In genomic region chr7:36064676-36065075, GRCh38 we compare ENCODE assay signal across 28 cellular contexts.
"Had no signal": no experiment of that assay in that cellular context is flagged by ENCODE, and none has a peak within 500 bp of the region (broad histone marks: within the 10 kb centered on the region; RNA-seq: fewer than 3 reads in every experiment).

No MANE protein-coding gene starts in this region.

- H3K9me3 Mint-ChIP-seq: natural killer cell had no signal

- H3K4me3 ChIP-seq: heart right ventricle, hepatocyte, lower lobe of right lung, ovary, right atrium auricular region, right lobe of liver, skin epidermis, stomach, thoracic aorta, tibial artery, upper lobe of right lung had no signal

- H3K27ac ChIP-seq: hepatocyte, lower lobe of right lung, ovary, right atrium auricular region, right lobe of liver, skin epidermis, stomach, thoracic aorta, tibial artery, upper lobe of right lung had no signal

- H3K27ac Mint-ChIP-seq: mesothelial cell of epicardium; natural killer cell; progenitor cell of endocrine pancreas; stimulated activated naive B cell treated with anti-CD40 and anti-IgM and Interleukin-4, amounts not matched to agents 10 μg/mL and 1 μg/mL and 100 μg/mL, for 72 hours had no signal

- H3K36me3 Mint-ChIP-seq: mesothelial cell of epicardium; naive B cell; natural killer cell; stimulated activated naive B cell treated with anti-CD40 and anti-IgM and Interleukin-4, amounts not matched to agents 10 μg/mL and 1 μg/mL and 100 μg/mL, for 72 hours had no signal

- H3K4me3 Mint-ChIP-seq: mesothelial cell of epicardium; naive B cell; natural killer cell; stimulated activated naive B cell treated with anti-CD40 and anti-IgM and Interleukin-4, amounts not matched to agents 10 μg/mL and 1 μg/mL and 100 μg/mL, for 72 hours had no signal

- H3K36me3 ChIP-seq: heart right ventricle, lower lobe of right lung, ovary, right atrium auricular region, right lobe of liver, stomach, thoracic aorta, tibial artery, upper lobe of right lung had no signal

- H3K27me3 ChIP-seq: heart right ventricle, hepatocyte, ovary, right atrium auricular region, right lobe of liver, stomach, tibial artery, upper lobe of right lung had no signal

- H3K4me1 Mint-ChIP-seq: naive B cell; natural killer cell; stimulated activated naive B cell treated with anti-CD40 and anti-IgM and Interleukin-4, amounts not matched to agents 10 μg/mL and 1 μg/mL and 100 μg/mL, for 72 hours had no signal

- H3K9me3 ChIP-seq: heart right ventricle, lower lobe of right lung, ovary, right atrium auricular region, right lobe of liver, stomach, thoracic aorta, tibial artery, upper lobe of right lung had no signal

- ATAC-seq: heart right ventricle; left cardiac atrium; left lobe of liver; left ventricle myocardium superior; lower lobe of right lung; natural killer cell; right lobe of liver; stimulated activated naive B cell treated with anti-CD40 and anti-IgM and Interleukin-4, amounts not matched to agents 10 μg/mL and 1 μg/mL and 100 μg/mL, for 72 hours; stimulated activated naive CD8-positive, alpha-beta T cell treated with anti-CD3 and anti-CD28 coated beads, Interleukin-15, Interleukin-2, amounts not matched to agents 100 U/mL and 50 U/mL, for 24 hours; upper lobe of right lung had no signal

- H3K27me3 Mint-ChIP-seq: progenitor cell of endocrine pancreas had no signal

- H3K4me1 ChIP-seq: lower lobe of right lung, right atrium auricular region, stomach had no signal

- DNase-seq: heart right ventricle; kidney glomerular epithelial cell; left cardiac atrium; left ventricle myocardium superior; lower lobe of right lung; mammary epithelial cell; mesenchymal stem cell; naive B cell; natural killer cell; ovary; right lobe of liver; stimulated activated CD4-positive, alpha-beta T cell treated with anti-CD3 and anti-CD28 coated beads, Interleukin-12 subunit alpha, Interleukin-12 subunit beta, amount 100 ng/mL, for 4 hours; stimulated activated CD4-positive, alpha-beta T cell treated with anti-CD3 and anti-CD28 coated beads, Interleukin-15, amount 100 ng/mL, for 24 hours; stimulated activated CD4-positive, alpha-beta T cell treated with anti-CD3 and anti-CD28 coated beads, Interleukin-2, amount 100 ng/mL, for 24 hours; stimulated activated CD4-positive, alpha-beta T cell treated with anti-CD3 and anti-CD28 coated beads, Interleukin-4, amount 100 ng/mL, for 1 hour; stimulated activated naive B cell treated with anti-CD40 and anti-IgM and Interleukin-4, amounts not matched to agents 10 μg/mL and 1 μg/mL and 100 μg/mL, for 72 hours; stimulated activated naive CD8-positive, alpha-beta T cell treated with anti-CD3 and anti-CD28 coated beads, Interleukin-15, Interleukin-2, amounts not matched to agents 100 U/mL and 50 U/mL, for 24 hours; stomach; trophoblast cell; upper lobe of right lung had no signal
